In genomic region chr11:43942651-43943356, GRCh38 we compare ENCODE assay signal across 8 cellular contexts. TPM values are rescaled to one million over a fixed set of nuclear protein-coding genes. Genes with fewer than 3 reads are reported as not detected.
DNase-seq lines count a peak whose midpoint lies in the region; ATAC-seq, FAIRE-seq and TF ChIP-seq lines count a peak whose summit lies in the region.

No MANE protein-coding gene starts in this region.

- H3K27me3 ChIP-seq in MG63 (peaks cover 45% of the 10 kb centered on the region), GM12878 (replicated peaks in 1 of 2; ENCODE audit: control insufficient read depth in 2 of 2, insufficient read depth in 2 of 2, low read length in 1 of 2) (peaks cover 19 to 23% of the 10 kb centered on the region in 2 experiments)

- no peaks in the 10 kb centered on the region for H3K36me3 ChIP-seq in MG63
- no peaks in the 10 kb centered on the region for H3K36me3 ChIP-seq in GM12878 (ENCODE audit: control insufficient read depth in 2 of 2, insufficient read depth in 2 of 2, low read length in 1 of 2)

- DNase-seq in NCI-H1092 treated with DMSO at 0.1 percent for 48 hours (lab: John Stamatoyannopoulos, UW) (peak; percentile 33), NCI-H1092 (lab: John Stamatoyannopoulos, UW) (no peak), MG63 (peak; percentile 25), GM12878 (ENCODE audit: low read depth, low spot score) (no peak)
- DNase-seq in activated CD4-positive, CD25-positive, alpha-beta regulatory T cell (lab: John Stamatoyannopoulos, UW) = no peak

- H3K4me1 Mint-ChIP-seq in stimulated activated memory B cell treated with anti-CD40 and anti-IgM and Interleukin-4, amounts not matched to agents 10 μg/mL and 1 μg/mL and 100 μg/mL, for 72 hours = peaks cover 24% of the 10 kb centered on the region

- POLR2A ChIA-PET in GM12878 (lab: Charles Lee) = interaction anchor here (0.6 kb wide), 1 partner anchor 61 kb away, joined by 5 read pairs; no protein-coding TSS in a partner anchor

- no peaks in the 10 kb centered on the region for H3K9me3 Mint-ChIP-seq in stimulated activated memory B cell treated with anti-CD40 and anti-IgM and Interleukin-4, amounts not matched to agents 10 μg/mL and 1 μg/mL and 100 μg/mL, for 72 hours

- no peak for TF ChIP-seq POLR2A in GM12878 (IDR thresholded peaks at IDR 0.05; ENCODE audit: low read depth, low read length)

- H3K27ac Mint-ChIP-seq in stimulated activated memory B cell treated with anti-CD40 and anti-IgM and Interleukin-4, amounts not matched to agents 10 μg/mL and 1 μg/mL and 100 μg/mL, for 72 hours = no peak overlapping the region

- TF ChIP-seq CTCF in GM12878 (IDR thresholded peaks at IDR 0.05 in 2 of 3, conservative IDR thresholded peaks at IDR 0.05 in 1 of 3; ENCODE audit: control insufficient read depth in 2 of 3, extremely low read depth in 1 of 3, insufficient read depth in 1 of 3, low read depth in 3 of 3, low read length in 3 of 3) = no peak

- in situ Hi-C loops in GM12878 (cut with MboI) = no loop called here

- ATAC-seq in GM12878 = no peak
- peak; percentile 14 for ATAC-seq in stimulated activated memory B cell treated with anti-CD40 and anti-IgM and Interleukin-4, amounts not matched to agents 10 μg/mL and 1 μg/mL and 100 μg/mL, for 72 hours
- ATAC-seq in GM21381 (IDR thresholded peaks at IDR 0.05; ENCODE audit: unreplicated experiment) = no peak

- no peak overlapping the region for H3K9ac ChIP-seq in GM12878 (ENCODE audit: control insufficient read depth, insufficient read depth, low read length)

- no peak for TF ChIP-seq EP300 in GM12878 (IDR thresholded peaks at IDR 0.05; ENCODE audit: borderline replicate concordance in 1 of 2, control insufficient read depth in 1 of 2, low read depth in 2 of 2, low read length in 2 of 2)

- H3K27ac ChIP-seq in GM12878 (ENCODE audit: control insufficient read depth, insufficient read depth) = no peak overlapping the region

- no peaks in the 10 kb centered on the region for H3K9me3 ChIP-seq in MG63
- H3K9me3 ChIP-seq in GM12878 (replicated peaks; ENCODE audit: control insufficient read depth, insufficient read depth, low read length) = no peaks in the 10 kb centered on the region
- peaks cover 2% of the 10 kb centered on the region for H3K9me3 ChIP-seq in iPS-18c (ENCODE audit: control insufficient read depth, insufficient read depth, low read length)

- no peak for TF ChIP-seq RAD21 in GM12878 (IDR thresholded peaks at IDR 0.05; ENCODE audit: insufficient read depth, low read depth, low read length)

- no peak overlapping the region for H2AFZ ChIP-seq in GM12878 (ENCODE audit: control insufficient read depth, low read depth, low read length)

- H4K20me1 ChIP-seq in GM12878 (ENCODE audit: control insufficient read depth, insufficient read depth) = 0 out of 2 replicates have a peak, but pooled peaks cover 3% of the 10 kb centered on the region

- no peaks in the 10 kb centered on the region for H3K36me3 Mint-ChIP-seq in stimulated activated memory B cell treated with anti-CD40 and anti-IgM and Interleukin-4, amounts not matched to agents 10 μg/mL and 1 μg/mL and 100 μg/mL, for 72 hours

- peaks cover 3% of the 10 kb centered on the region; the same call in 1 of the 2 replicates for H3K4me1 ChIP-seq in GM12878 (ENCODE audit: control insufficient read depth, insufficient read depth, low read length)

- intact Hi-C loops in GM12878 (cut with micrococcal nuclease; ENCODE audit: unreplicated experiment) = loop anchor here (10.0 kb wide), 2 partner anchors 122 to 368 kb away; partner anchors contain the start of gene ACCS

- peak overlapping the region; percentile 71 for H3K4me3 Mint-ChIP-seq in stimulated activated memory B cell treated with anti-CD40 and anti-IgM and Interleukin-4, amounts not matched to agents 10 μg/mL and 1 μg/mL and 100 μg/mL, for 72 hours

- H3K4me3 ChIP-seq in MG63 = peak overlapping the region; percentile 43
- H3K4me3 ChIP-seq in GM12878 = peak overlapping the region; percentile 41; the same call in 1 of the 2 replicates
- peak overlapping the region; percentile 51 for H3K4me3 ChIP-seq in iPS-18c (ENCODE audit: insufficient read depth, low read depth, low read length)

- BruUV-seq in GM12878 (replicated peaks; lab: Mats Ljungman, UMichigan) = no TSS peak

- H3K4me2 ChIP-seq in GM12878 (ENCODE audit: control insufficient read depth, insufficient read depth) = peak overlapping the region; percentile 40

- FAIRE-seq in GM12878 (lab: Jason Lieb, UNC) = no peak

- RAD21 ChIA-PET in GM12878 (lab: Charles Lee; ENCODE audit: unreplicated experiment) = interaction anchor here (1.3 kb wide), 1 partner anchor 53 kb away, joined by 3 read pairs; no protein-coding TSS in a partner anchor

- WGBS in GM12878 (ENCODE audit: insufficient coverage, insufficient replicate concordance, low lambda C conversion rate, missing lambda C conversion rate) = 1% methylated on average over 52 of the region's 95 CpGs

- CTCF ChIA-PET in GM12878 (lab: Yijun Ruan, JAX) = no interaction called here

- H3K27me3 Mint-ChIP-seq in stimulated activated memory B cell treated with anti-CD40 and anti-IgM and Interleukin-4, amounts not matched to agents 10 μg/mL and 1 μg/mL and 100 μg/mL, for 72 hours = peaks cover 68% of the 10 kb centered on the region

- no peaks in the 10 kb centered on the region for H3K79me2 ChIP-seq in GM12878 (ENCODE audit: control insufficient read depth, insufficient read depth, low read length)

- SMC1A ChIA-PET in GM12878 (lab: Charles Lee; ENCODE audit: uncharacterized antibody, unreplicated experiment) = no interaction called here

TF ChIP-seq in GM12878, 131 proteins besides CTCF, POLR2A, EP300 and RAD21:
- peak; percentile 38; the same call in 1 of the 2 replicates for TF ChIP-seq EZH2 (IDR thresholded peaks at IDR 0.05; ENCODE audit: borderline replicate concordance, control insufficient read depth, low read depth, low read length)
- no peak for TF ChIP-seq BCLAF1 (IDR thresholded peaks at IDR 0.05)
- peak; percentile 91 for TF ChIP-seq SUZ12 (IDR thresholded peaks at IDR 0.05; ENCODE audit: unreplicated experiment)
TF ChIP-seq in GM12878: peak in this region for 2.

RNA-seq across cellular contexts. Expression of gene C11orf96, which starts 0.4 kb away (rescaled TPM):
- total RNA-seq in MG63 (2014; rRNA removed; shearing (Covaris generic); ENCODE audit: low replicate concordance) = 0.54 and 0.86 TPM in 2 replicates
- total RNA-seq in GM12878 (2013; cell fraction: nucleolus; rRNA removed) = not detected in 2 replicates
- total RNA-seq in GM12878 (2014; rRNA removed) = 0.28 TPM in 1 of 2 replicates, not detected in the other
- total RNA-seq in GM12878 (2014; rRNA removed; fragmentation: Illumina TruSeq; extraction: Trizol) = not detected in 2 replicates
- 0.19 TPM in 1 of 2 replicates, not detected in the other for total RNA-seq in GM12878 (2021)
- polyA plus RNA-seq in GM12878 (2011; ENCODE audit: low read depth) = not detected
- 0.10 TPM in 1 of 2 replicates, not detected in the other for polyA plus RNA-seq in GM12878 (2011; rRNA removed)
- 0.06 and 0.13 TPM in 2 replicates for polyA plus RNA-seq in GM12878 (2011; cell fraction: cytosol; rRNA removed)
- 0.10 and 0.13 TPM in 2 replicates for polyA plus RNA-seq in GM12878 (2011; cell fraction: nucleus; rRNA removed)
- 0.43 and 0.84 TPM in 2 replicates for polyA plus RNA-seq in GM12878 (2012)
- not detected in 2 replicates for polyA plus RNA-seq in GM12878 (2014; fragmentation: Illumina TruSeq; extraction: Trizol)
- not detected for polyA plus RNA-seq in GM12878 (2014; fragmentation: Nextera tagmentation; extraction: Ambion mirVana)
- 0.11 TPM in 1 of 2 replicates, not detected in the other for polyA plus RNA-seq in GM12878 (2014; rRNA removed)
- under 1 TPM in 1 of 2 experiments, not detected in 1; 0.16 TPM for polyA plus RNA-seq in GM12878 (2016; fragmentation: Nextera tagmentation; extraction: Ambion mirVana)
- polyA minus RNA-seq in GM12878 (2011; rRNA and poly(A)+ RNA removed) = not detected in 2 replicates
- not detected in 2 replicates for polyA minus RNA-seq in GM12878 (2011; cell fraction: cytosol; rRNA and poly(A)+ RNA removed)
- not detected in 2 replicates for polyA minus RNA-seq in GM12878 (2011; cell fraction: nucleus; rRNA and poly(A)+ RNA removed)

Comparison
In these comparisons a context has a peak if more than half of its experiments do, and no peak if none do; other contexts are left out.
1. DNase-seq: peak in NCI-H1092 treated with DMSO at 0.1 percent for 48 hours (single experiment) and MG63 (single experiment); none in NCI-H1092 (single experiment), GM12878 (single experiment) and activated CD4-positive, CD25-positive, alpha-beta regulatory T cell (0 of 4).
2. Peak in every context shown above with its lines, with median percentiles within 50 percentile points of each other: H3K4me3 ChIP-seq.